In genomic region chr18:46279673-46280072, GRCh38 we compare ENCODE assay signal across 1 cellular context.
TF ChIP-seq lines count a peak whose summit lies in the region.

No MANE protein-coding gene starts in this region.

TF ChIP-seq in GM23338, 12 proteins besides CTCF, POLR2A, EP300 and RAD21 (continued from another document):
- TF ChIP-seq STAT1 (IDR thresholded peaks at IDR 0.05; ENCODE audit: unreplicated experiment) (no peak), POLR2AphosphoS5 (IDR thresholded peaks at IDR 0.05; ENCODE audit: low read depth) (no peak), EZH2 (IDR thresholded peaks at IDR 0.05; ENCODE audit: low read depth, unreplicated experiment) (no peak), REST (IDR thresholded peaks at IDR 0.05; ENCODE audit: unreplicated experiment) (no peak), JUNB (IDR thresholded peaks at IDR 0.05; ENCODE audit: unreplicated experiment) (no peak)
TF ChIP-seq in GM23338: peak in this region for 0.
